ENCODE assay signal across 18 cellular contexts in the genomic region with DNA sequence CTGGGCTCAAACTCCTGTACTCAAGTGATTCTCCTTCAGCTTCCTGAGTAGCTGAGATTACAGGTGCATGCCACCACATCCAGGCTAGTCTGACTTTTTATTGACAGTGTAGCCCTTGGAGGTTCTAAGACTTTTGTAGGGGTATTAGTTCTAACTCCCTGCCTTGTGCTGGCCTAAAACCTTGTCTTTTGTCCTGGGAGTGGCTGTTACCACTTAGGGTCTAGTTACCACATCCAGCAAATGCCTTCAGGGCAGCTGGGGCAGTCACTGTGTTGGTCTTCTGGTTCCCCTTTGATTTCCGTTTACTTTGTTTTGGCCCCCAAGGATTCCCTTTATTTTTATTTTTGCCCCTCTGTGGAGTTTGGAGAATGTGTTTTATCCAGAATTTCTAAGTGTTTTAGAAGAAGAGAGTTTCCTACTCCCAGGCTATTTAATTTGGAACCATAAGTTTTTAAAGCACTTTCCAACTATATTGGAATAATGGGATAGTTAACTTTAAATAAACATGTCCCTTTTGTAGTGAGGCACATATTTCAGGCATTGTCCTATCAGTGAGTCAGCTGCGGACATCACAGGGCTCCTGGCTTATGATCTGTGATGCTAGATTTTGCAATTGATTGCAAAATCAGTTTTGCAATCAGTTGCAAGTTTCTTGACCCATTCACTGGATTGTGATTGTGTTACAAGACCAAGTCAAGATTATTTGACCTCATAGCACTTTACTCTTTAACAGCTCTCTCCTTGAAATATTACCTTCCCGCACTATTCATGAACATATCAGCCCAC. TPM values are rescaled to one million over a fixed set of nuclear protein-coding genes. Genes with fewer than 3 reads are reported as not detected.
DNase-seq lines count a peak whose midpoint lies in the region; ATAC-seq, FAIRE-seq and TF ChIP-seq lines count a peak whose summit lies in the region.
"Had no signal": no experiment of that assay in that cellular context is flagged by ENCODE, and none has a peak within 500 bp of the region (broad histone marks: within the 10 kb centered on the region; RNA-seq: fewer than 3 reads in every experiment).

No MANE protein-coding gene starts in this region.

- peaks cover under 1 to 3% of the 10 kb centered on the region in 2 donors for H3K27me3 Mint-ChIP-seq in natural killer cell treated with Interleukin-12 subunit alpha and Interleukin-12 subunit beta and Interleukin-15 and Interleukin-18, amount 100 ng/mL, for 72 hours

- no peaks in the 10 kb centered on the region for H3K9me3 Mint-ChIP-seq in natural killer cell treated with Interleukin-12 subunit alpha and Interleukin-12 subunit beta and Interleukin-15 and Interleukin-18, amount 100 ng/mL, for 72 hours

- no peak for TF ChIP-seq POLR2A in NB4 (IDR thresholded peaks at IDR 0.05; ENCODE audit: extremely low read depth, insufficient read length)

- H3K4me3 Mint-ChIP-seq in natural killer cell treated with Interleukin-12 subunit alpha and Interleukin-12 subunit beta and Interleukin-15 and Interleukin-18, amount 100 ng/mL, for 72 hours: no peak overlapping the region

- FAIRE-seq in D721Med (lab: Jason Lieb, UNC): no peak
- FAIRE-seq: HTR-8/SVneo had no signal

- peak; percentile 67 to 91 for ATAC-seq in natural killer cell treated with Interleukin-12 subunit alpha and Interleukin-12 subunit beta and Interleukin-15 and Interleukin-18, amount 100 ng/mL, for 72 hours
- ATAC-seq: right cardiac atrium had no signal

- DNase-seq in AG20443 (ENCODE audit: low spot score) (peak; percentile 41), NB4 (ENCODE audit: low read depth) (peak; percentile 95), epithelial cell of esophagus (ENCODE audit: low read depth) (peak; percentile 81), D721Med (ENCODE audit: insufficient read length, low spot score) (no peak), NCI-H2196 treated with DMSO at 0.1 percent for 48 hours (lab: John Stamatoyannopoulos, UW; ENCODE audit: unreplicated experiment) (no peak), posterior cingulate gyrus (no peak)
- no peak for DNase-seq in natural killer cell treated with Interleukin-12 subunit alpha and Interleukin-12 subunit beta and Interleukin-15 and Interleukin-18, amount 100 ng/mL, for 72 hours (ENCODE audit: low spot score)
- DNase-seq in stimulated activated CD4-positive, alpha-beta T cell treated with anti-CD3 and anti-CD28 coated beads, Interleukin-4, amount 100 ng/mL, for 24 hours: no peak
- DNase-seq: activated naive CD4-positive, alpha-beta T cell treated with anti-CD3 and anti-CD28 coated beads, Interleukin-2, amount 50 U/mL, for 16 hours; BE2C; NCI-H1694; OCI-M1; right cardiac atrium; thyroid gland had no signal

- intact Hi-C loops in posterior cingulate gyrus (cut with DNase I): no loop called here

- no peak overlapping the region for H3K4me3 ChIP-seq in NB4 (ENCODE audit: low read depth, low read length)
- no peak overlapping the region for H3K4me3 ChIP-seq in epithelial cell of esophagus (ENCODE audit: low read length)
- H3K4me3 ChIP-seq: thyroid gland had no signal

- H3K27ac Mint-ChIP-seq in natural killer cell treated with Interleukin-12 subunit alpha and Interleukin-12 subunit beta and Interleukin-15 and Interleukin-18, amount 100 ng/mL, for 72 hours: peak overlapping the region; percentile 0 to 16

- H3K36me3 Mint-ChIP-seq in natural killer cell treated with Interleukin-12 subunit alpha and Interleukin-12 subunit beta and Interleukin-15 and Interleukin-18, amount 100 ng/mL, for 72 hours: peaks cover 4% of the 10 kb centered on the region

- peaks cover 14 to 15% of the 10 kb centered on the region in 2 donors for H3K4me1 Mint-ChIP-seq in natural killer cell treated with Interleukin-12 subunit alpha and Interleukin-12 subunit beta and Interleukin-15 and Interleukin-18, amount 100 ng/mL, for 72 hours (ENCODE audit: low read depth in 2 of 2)

- TF ChIP-seq CTCF in NB4 (IDR thresholded peaks at IDR 0.05; ENCODE audit: low read depth, low read length): no peak
- TF ChIP-seq CTCF in epithelial cell of esophagus (IDR thresholded peaks at IDR 0.05; ENCODE audit: insufficient read depth, low read depth, low read length, missing control alignments): no peak
- TF ChIP-seq CTCF in D721Med (IDR thresholded peaks at IDR 0.05; ENCODE audit: insufficient read depth, missing control alignments): no peak

RNA-seq across cellular contexts. Expression of gene IL22RA2, which starts 25.0 kb away (rescaled TPM):
- total RNA-seq in natural killer cell treated with Interleukin-12 subunit alpha and Interleukin-12 subunit beta and Interleukin-15 and Interleukin-18, amount 100 ng/mL, for 72 hours: not detected
- total RNA-seq: activated CD8-positive, alpha-beta memory T cell treated with anti-CD3 and anti-CD28 coated beads for 36 hours; mucosa of gallbladder; T-helper 2 cell treated with Interferon-gamma antibody and Interleukin-4, amounts not matched to agents 100 ng/mL and 5 ng/mL, for 36 hours; thyroid gland had no signal

Comparison
In these comparisons a context has a peak if more than half of its experiments do, and no peak if none do; other contexts are left out.
1. DNase-seq: peak in AG20443 (single experiment), NB4 (single experiment) and epithelial cell of esophagus (single experiment); none in natural killer cell treated with Interleukin-12 subunit alpha and Interleukin-12 subunit beta and Interleukin-15 and Interleukin-18, amount 100 ng/mL, for 72 hours (single experiment), D721Med (single experiment), stimulated activated CD4-positive, alpha-beta T cell treated with anti-CD3 and anti-CD28 coated beads, Interleukin-4, amount 100 ng/mL, for 24 hours (single experiment), NCI-H2196 treated with DMSO at 0.1 percent for 48 hours (single experiment) and posterior cingulate gyrus (0 of 10).